Comparison of ENCODE assay signal across 1 cellular context in genomic region chr14:68248481-68249255, GRCh38.
A peak's percentile ranks its signal among the peaks of the same experiment; 100 is the strongest.
TF ChIP-seq lines count a peak whose summit lies in the region.

No MANE protein-coding gene starts in this region.

TF ChIP-seq in HepG2, 621 proteins besides CTCF, POLR2A, EP300 and RAD21 (continued from another document):
- TF ChIP-seq ZNF609 (CRISPR knock-in tag; IDR thresholded peaks at IDR 0.05; ENCODE audit: borderline replicate concordance) = 0 out of 2 replicates have a peak, but pooled peaks have one; percentile 20
- TF ChIP-seq, protein P1, sequence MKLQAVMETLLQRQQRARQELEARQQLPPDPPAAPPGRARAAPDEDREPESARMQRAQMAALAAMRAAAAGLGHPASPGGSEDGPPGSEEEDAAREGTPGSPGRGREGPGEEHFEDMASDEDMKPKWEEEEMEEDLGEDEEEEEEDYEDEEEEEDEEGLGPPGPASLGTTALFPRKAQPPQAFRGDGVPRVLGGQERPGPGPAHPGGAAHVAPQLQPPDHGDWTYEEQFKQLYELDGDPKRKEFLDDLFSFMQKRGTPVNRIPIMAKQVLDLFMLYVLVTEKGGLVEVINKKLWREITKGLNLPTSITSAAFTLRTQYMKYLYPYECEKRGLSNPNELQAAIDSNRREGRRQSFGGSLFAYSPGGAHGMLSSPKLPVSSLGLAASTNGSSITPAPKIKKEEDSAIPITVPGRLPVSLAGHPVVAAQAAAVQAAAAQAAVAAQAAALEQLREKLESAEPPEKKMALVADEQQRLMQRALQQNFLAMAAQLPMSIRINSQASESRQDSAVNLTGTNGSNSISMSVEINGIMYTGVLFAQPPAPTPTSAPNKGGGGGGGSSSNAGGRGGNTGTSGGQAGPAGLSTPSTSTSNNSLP (IDR thresholded peaks at IDR 0.05; ENCODE audit: low read depth, low read length) = peak; percentile 33; the same call in 1 of the 2 replicates
- peak; percentile 92 for TF ChIP-seq STAG1 (CRISPR knock-in tag; IDR thresholded peaks at IDR 0.05)
- peak; percentile 89 for TF ChIP-seq SMC3 (IDR thresholded peaks at IDR 0.05; ENCODE audit: low read length)
- TF ChIP-seq, protein P2, sequence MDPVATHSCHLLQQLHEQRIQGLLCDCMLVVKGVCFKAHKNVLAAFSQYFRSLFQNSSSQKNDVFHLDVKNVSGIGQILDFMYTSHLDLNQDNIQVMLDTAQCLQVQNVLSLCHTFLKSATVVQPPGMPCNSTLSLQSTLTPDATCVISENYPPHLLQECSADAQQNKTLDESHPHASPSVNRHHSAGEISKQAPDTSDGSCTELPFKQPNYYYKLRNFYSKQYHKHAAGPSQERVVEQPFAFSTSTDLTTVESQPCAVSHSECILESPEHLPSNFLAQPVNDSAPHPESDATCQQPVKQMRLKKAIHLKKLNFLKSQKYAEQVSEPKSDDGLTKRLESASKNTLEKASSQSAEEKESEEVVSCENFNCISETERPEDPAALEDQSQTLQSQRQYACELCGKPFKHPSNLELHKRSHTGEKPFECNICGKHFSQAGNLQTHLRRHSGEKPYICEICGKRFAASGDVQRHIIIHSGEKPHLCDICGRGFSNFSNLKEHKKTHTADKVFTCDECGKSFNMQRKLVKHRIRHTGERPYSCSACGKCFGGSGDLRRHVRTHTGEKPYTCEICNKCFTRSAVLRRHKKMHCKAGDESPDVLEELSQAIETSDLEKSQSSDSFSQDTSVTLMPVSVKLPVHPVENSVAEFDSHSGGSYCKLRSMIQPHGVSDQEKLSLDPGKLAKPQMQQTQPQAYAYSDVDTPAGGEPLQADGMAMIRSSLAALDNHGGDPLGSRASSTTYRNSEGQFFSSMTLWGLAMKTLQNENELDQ (CRISPR knock-in tag; IDR thresholded peaks at IDR 0.05; ENCODE audit: borderline replicate concordance) = no peak
